14 cellular contexts compared by ENCODE assay signal in the genomic region with DNA sequence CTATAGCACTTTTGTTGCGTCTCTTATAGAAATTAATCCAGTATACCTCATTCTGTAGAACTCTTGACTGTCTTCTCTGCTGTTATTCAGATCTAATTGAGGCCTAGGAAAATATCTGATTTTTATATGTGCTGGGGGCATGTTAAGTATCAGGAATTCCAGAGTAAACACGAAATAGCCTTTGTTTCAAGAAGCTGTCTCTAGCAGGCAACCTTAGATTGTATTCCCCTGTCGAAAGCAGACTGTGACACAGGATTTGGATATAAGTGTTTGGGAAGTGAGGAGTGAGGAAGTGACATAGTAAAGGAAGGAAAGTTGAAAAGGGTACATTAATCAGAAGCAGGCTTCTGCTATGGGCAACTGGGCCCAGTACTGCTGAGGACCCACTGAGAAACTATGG.
DNase-seq lines count a peak whose midpoint lies in the region; ATAC-seq, FAIRE-seq and TF ChIP-seq lines count a peak whose summit lies in the region.
"Had no signal": no experiment of that assay in that cellular context is flagged by ENCODE, and none has a peak within 500 bp of the region (broad histone marks: within the 10 kb centered on the region; RNA-seq: fewer than 3 reads in every experiment).

No MANE protein-coding gene starts in this region.

- H3K4me2 ChIP-seq in GM12878 (ENCODE audit: control insufficient read depth, insufficient read depth), result peak overlapping the region; percentile 79; the same call in 1 of the 2 replicates
- peak overlapping the region; percentile 59 for H3K4me2 ChIP-seq in keratinocyte (ENCODE audit: control insufficient read depth, extremely low read depth, insufficient read depth, low read depth, low read length)

- FAIRE-seq in GM12878 (lab: Jason Lieb, UNC), result no peak
- FAIRE-seq in keratinocyte (lab: Jason Lieb, UNC), result peak; percentile 26
- FAIRE-seq: pancreas had no signal

- no peak for TF ChIP-seq RAD21 in GM12878 (IDR thresholded peaks at IDR 0.05; ENCODE audit: insufficient read depth, low read depth, low read length)

- H3K4me1 ChIP-seq in GM12878 (ENCODE audit: control insufficient read depth, insufficient read depth, low read length) (peaks cover 33% of the 10 kb centered on the region), keratinocyte (ENCODE audit: control insufficient read depth, extremely low read depth, insufficient read depth, low read length) (peaks cover 17% of the 10 kb centered on the region)
- H3K4me1 ChIP-seq: BE2C, HAP-1, pancreas had no signal

- RAD21 ChIA-PET in GM12878 (lab: Charles Lee; ENCODE audit: unreplicated experiment), result interaction anchor here (0.6 to 3.5 kb wide), 17 partner anchors 13 to 152 kb away, joined by 3 to 22 read pairs (median 8); a partner anchor contains a TSS

- H3K9ac ChIP-seq in GM12878 (ENCODE audit: control insufficient read depth, insufficient read depth, low read length), result no peak overlapping the region
- no peak overlapping the region for H3K9ac ChIP-seq in keratinocyte (ENCODE audit: control insufficient read depth, extremely low read depth, insufficient read depth, low read length)

- no peak for DNase-seq in AG04450 (ENCODE audit: low read depth, low spot score)
- DNase-seq in HFF-Myc (ENCODE audit: extremely low read depth, low read depth), result peak; percentile 6
- no peak for DNase-seq in GM12878 (ENCODE audit: low read depth, low spot score)
- DNase-seq in keratinocyte (ENCODE audit: low read depth, low spot score), result no peak
- no peak for DNase-seq in SW480 (ENCODE audit: low spot score)
- no peak for DNase-seq in NCI-H446 treated with DMSO at 0.1 percent for 48 hours (lab: John Stamatoyannopoulos, UW)
- DNase-seq in GM19238 (ENCODE audit: insufficient read length, low spot score), result no peak
- DNase-seq: BE2C, NCI-H1105, NCI-H510A, pancreas had no signal

- POLR2A ChIA-PET in AG04450 (lab: Yijun Ruan, JAX) (interaction anchor here (1.7 kb wide), 1 partner anchor 72 kb away, joined by 13 read pairs; a partner anchor contains a TSS), GM12878 (lab: Charles Lee) (interaction anchor here (1.2 to 1.9 kb wide), 5 partner anchors 9 to 120 kb away, joined by 3 to 8 read pairs (median 7); a partner anchor contains a TSS)

- no peak for TF ChIP-seq EP300 in GM12878 (IDR thresholded peaks at IDR 0.05; ENCODE audit: borderline replicate concordance in 1 of 2, control insufficient read depth in 1 of 2, low read depth in 2 of 2, low read length in 2 of 2)

- H3K4me3 ChIP-seq in AG04450 (ENCODE audit: low read depth, low read length) (no peak overlapping the region), HFF-Myc (replicated peaks; ENCODE audit: low read depth, low read length) (no peak overlapping the region), GM12878 (no peak overlapping the region), keratinocyte (ENCODE audit: control insufficient read depth in 2 of 3, extremely low read depth in 1 of 3, insufficient read depth in 2 of 3, low read depth in 1 of 3, low read length in 3 of 3) (no peak overlapping the region)
- H3K4me3 ChIP-seq: HAP-1, pancreas had no signal

- TF ChIP-seq CTCF in AG04450 (IDR thresholded peaks at IDR 0.05; ENCODE audit: low read depth, low read length), result no peak
- TF ChIP-seq CTCF in HFF-Myc (IDR thresholded peaks at IDR 0.05; ENCODE audit: low read depth, low read length, missing control alignments), result no peak
- no peak for TF ChIP-seq CTCF in GM12878 (IDR thresholded peaks at IDR 0.05 in 2 of 3, conservative IDR thresholded peaks at IDR 0.05 in 1 of 3; ENCODE audit: control insufficient read depth in 2 of 3, extremely low read depth in 1 of 3, insufficient read depth in 1 of 3, low read depth in 3 of 3, low read length in 3 of 3)
- TF ChIP-seq CTCF in keratinocyte (optimal IDR thresholded peaks at IDR 0.05 in 1 of 3, IDR thresholded peaks at IDR 0.05 in 1 of 3, conservative IDR thresholded peaks at IDR 0.05 in 1 of 3; ENCODE audit: extremely low read depth in 1 of 3, insufficient read depth in 2 of 3, low read length in 3 of 3), result no peak

- BruUV-seq in GM12878 (replicated peaks; lab: Mats Ljungman, UMichigan), result no TSS peak

- H3K79me2 ChIP-seq in GM12878 (ENCODE audit: control insufficient read depth, insufficient read depth, low read length) (no peaks in the 10 kb centered on the region), keratinocyte (ENCODE audit: control insufficient read depth, insufficient read depth, low read length) (no peaks in the 10 kb centered on the region)

- H3K36me3 ChIP-seq in GM12878 (ENCODE audit: control insufficient read depth in 2 of 2, insufficient read depth in 2 of 2, low read length in 1 of 2) (no peaks in the 10 kb centered on the region), keratinocyte (ENCODE audit: control insufficient read depth in 2 of 2, extremely low read depth in 1 of 2, insufficient read depth in 2 of 2, low read length in 2 of 2) (no peaks in the 10 kb centered on the region)
- H3K36me3 ChIP-seq: BE2C, HAP-1, pancreas had no signal

- ATAC-seq in GM12878, result no peak
- ATAC-seq in HG03439 (IDR thresholded peaks at IDR 0.05; ENCODE audit: unreplicated experiment), result no peak

- peak overlapping the region; percentile 77 for H3K27ac ChIP-seq in AG04450 (ENCODE audit: low read depth, low read length)
- peak overlapping the region; percentile 63 for H3K27ac ChIP-seq in GM12878 (ENCODE audit: control insufficient read depth, insufficient read depth)
- no peak overlapping the region for H3K27ac ChIP-seq in keratinocyte (ENCODE audit: control insufficient read depth, insufficient read depth, low read length)
- H3K27ac ChIP-seq: pancreas, RWPE1 had no signal

- CTCF ChIA-PET in AG04450 (lab: Charles Lee), result no interaction called here
- CTCF ChIA-PET in GM12878 (lab: Yijun Ruan, JAX), result interaction anchor here (0.6 to 3.1 kb wide), 7 partner anchors 28 to 125 kb away, joined by 3 to 14 read pairs (median 4); no protein-coding TSS in a partner anchor

- WGBS in GM12878 (ENCODE audit: insufficient coverage, insufficient replicate concordance, low lambda C conversion rate, missing lambda C conversion rate), result 79% methylated on average over 3 of the region's 3 CpGs

- H4K20me1 ChIP-seq in GM12878 (ENCODE audit: control insufficient read depth, insufficient read depth) (no peaks in the 10 kb centered on the region), keratinocyte (ENCODE audit: control insufficient read depth, extremely low read depth, insufficient read depth, low read length) (no peaks in the 10 kb centered on the region)

- H3K9me3 ChIP-seq in AG04450 (ENCODE audit: control insufficient read depth, insufficient read depth, low read length), result no peaks in the 10 kb centered on the region
- no peaks in the 10 kb centered on the region; the same call in 1 of the 3 replicates for H3K9me3 ChIP-seq in GM12878 (replicated peaks; ENCODE audit: control insufficient read depth, insufficient read depth, low read length)
- no peaks in the 10 kb centered on the region for H3K9me3 ChIP-seq in keratinocyte (ENCODE audit: control insufficient read depth, low read depth, low read length)
- H3K9me3 ChIP-seq: HAP-1, pancreas had no signal

- dilution Hi-C loops in keratinocyte (cut with MboI; ENCODE audit: extremely low pct_ligation_motif_present, low sequenced_read_pairs), result no loop called here

- SMC1A ChIA-PET in GM12878 (lab: Charles Lee; ENCODE audit: uncharacterized antibody, unreplicated experiment), result interaction anchor here (0.8 to 4.5 kb wide), 27 partner anchors 9 to 151 kb away, joined by 3 to 43 read pairs (median 5); no protein-coding TSS in a partner anchor

- peak overlapping the region; percentile 72; the same call in 1 of the 2 replicates for H2AFZ ChIP-seq in GM12878 (ENCODE audit: control insufficient read depth, low read depth, low read length)
- H2AFZ ChIP-seq in keratinocyte (ENCODE audit: control insufficient read depth, low read length), result peak overlapping the region; percentile 10

- in situ Hi-C loops in GM12878 (cut with MboI), result no loop called here

- no peaks in the 10 kb centered on the region for H3K9me1 ChIP-seq in keratinocyte (ENCODE audit: control insufficient read depth, extremely low read depth, insufficient read depth, low read length)

- TF ChIP-seq POLR2A in GM12878 (IDR thresholded peaks at IDR 0.05; ENCODE audit: low read depth, low read length), result no peak

- no peaks in the 10 kb centered on the region for H3K27me3 ChIP-seq in AG04450 (ENCODE audit: control insufficient read depth, insufficient read depth, low read length)
- no peaks in the 10 kb centered on the region for H3K27me3 ChIP-seq in GM12878 (replicated peaks in 1 of 2; ENCODE audit: control insufficient read depth in 2 of 2, insufficient read depth in 2 of 2, low read length in 1 of 2)
- no peaks in the 10 kb centered on the region for H3K27me3 ChIP-seq in keratinocyte (ENCODE audit: control insufficient read depth, extremely low read depth, insufficient read depth, low read length)
- H3K27me3 ChIP-seq: BE2C, pancreas had no signal

- intact Hi-C loops in GM12878 (cut with micrococcal nuclease; ENCODE audit: unreplicated experiment), result loop anchor here (10.0 kb wide), 1 partner anchor 121 kb away; no protein-coding TSS in a partner anchor

TF ChIP-seq in GM12878, 131 proteins besides CTCF, POLR2A, EP300 and RAD21 (continues in another document):
- TF ChIP-seq RBBP5 (conservative IDR thresholded peaks at IDR 0.05), result no peak
- no peak for TF ChIP-seq RFX5 (IDR thresholded peaks at IDR 0.05; ENCODE audit: low read depth, low read length)
- no peak for TF ChIP-seq MYB (IDR thresholded peaks at IDR 0.05; ENCODE audit: borderline replicate concordance, low read depth, low read length)
- TF ChIP-seq HDGF (IDR thresholded peaks at IDR 0.05), result no peak
- TF ChIP-seq NBN (IDR thresholded peaks at IDR 0.05), result no peak
- no peak for TF ChIP-seq ZSCAN29 (IDR thresholded peaks at IDR 0.05)
- no peak for TF ChIP-seq NR2C1 (IDR thresholded peaks at IDR 0.05)
- no peak for TF ChIP-seq NR2F1 (conservative IDR thresholded peaks at IDR 0.05)
- TF ChIP-seq, protein P1, sequence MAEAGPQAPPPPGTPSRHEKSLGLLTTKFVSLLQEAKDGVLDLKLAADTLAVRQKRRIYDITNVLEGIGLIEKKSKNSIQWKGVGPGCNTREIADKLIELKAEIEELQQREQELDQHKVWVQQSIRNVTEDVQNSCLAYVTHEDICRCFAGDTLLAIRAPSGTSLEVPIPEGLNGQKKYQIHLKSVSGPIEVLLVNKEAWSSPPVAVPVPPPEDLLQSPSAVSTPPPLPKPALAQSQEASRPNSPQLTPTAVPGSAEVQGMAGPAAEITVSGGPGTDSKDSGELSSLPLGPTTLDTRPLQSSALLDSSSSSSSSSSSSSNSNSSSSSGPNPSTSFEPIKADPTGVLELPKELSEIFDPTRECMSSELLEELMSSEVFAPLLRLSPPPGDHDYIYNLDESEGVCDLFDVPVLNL (IDR thresholded peaks at IDR 0.05; ENCODE audit: low read depth, low read length), result no peak
- TF ChIP-seq FOS (IDR thresholded peaks at IDR 0.05; ENCODE audit: borderline replicate concordance, extremely low read depth, insufficient read length), result no peak
- no peak for TF ChIP-seq SREBF2 (IDR thresholded peaks at IDR 0.05; ENCODE audit: low read length)
- no peak for TF ChIP-seq SUPT20H (IDR thresholded peaks at IDR 0.05; ENCODE audit: borderline replicate concordance, control insufficient read depth, low read depth, low read length)
- TF ChIP-seq SIN3A (IDR thresholded peaks at IDR 0.05; ENCODE audit: low read depth, low read length), result no peak
- no peak for TF ChIP-seq TCF7 (IDR thresholded peaks at IDR 0.05; ENCODE audit: borderline replicate concordance)
